1 cellular context compared by ENCODE assay signal in the genomic region with DNA sequence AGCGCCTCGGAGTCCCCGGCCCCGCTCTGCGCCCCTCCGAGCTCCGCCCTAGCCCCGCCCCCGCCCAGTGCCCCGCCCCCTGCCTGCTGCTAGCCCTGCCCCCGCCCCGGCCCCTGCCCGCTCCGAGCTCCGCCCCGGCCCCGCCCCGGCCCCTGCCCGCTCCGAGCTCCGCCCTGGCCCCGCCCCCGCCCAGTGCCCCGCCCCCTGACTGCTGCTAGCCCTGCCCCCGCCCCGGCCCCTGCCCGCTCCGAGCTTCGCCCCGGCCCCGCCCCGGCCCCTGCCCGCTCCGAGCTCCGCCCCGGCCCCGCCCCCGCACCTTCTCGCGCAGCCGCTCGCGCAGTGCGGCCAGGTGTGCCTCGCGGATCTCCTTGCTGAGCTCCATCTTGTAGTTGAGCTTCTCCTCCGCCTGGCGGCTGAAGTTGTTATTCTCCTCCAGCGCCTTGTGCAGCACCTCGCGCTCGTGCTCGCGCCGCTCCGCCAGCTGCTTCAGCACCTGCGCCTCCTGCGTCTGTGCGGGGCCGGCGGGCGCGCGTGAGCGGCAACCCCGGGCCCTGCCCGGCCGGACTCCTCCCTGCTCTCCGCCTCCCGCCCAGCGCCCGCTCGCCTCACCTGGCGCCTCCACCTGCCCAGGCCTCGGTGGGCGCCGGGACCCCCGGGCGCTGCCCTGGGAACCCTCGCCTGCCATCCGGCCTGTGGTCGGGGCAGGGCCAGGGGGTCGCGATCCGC.
A peak's percentile ranks its signal among the peaks of the same experiment; 100 is the strongest.
TF ChIP-seq lines count a peak whose summit lies in the region.

No MANE protein-coding gene starts in this region.

TF ChIP-seq in HepG2, 621 proteins besides CTCF, POLR2A, EP300 and RAD21 (continued from another document and continues in another):
- TF ChIP-seq, protein P1, sequence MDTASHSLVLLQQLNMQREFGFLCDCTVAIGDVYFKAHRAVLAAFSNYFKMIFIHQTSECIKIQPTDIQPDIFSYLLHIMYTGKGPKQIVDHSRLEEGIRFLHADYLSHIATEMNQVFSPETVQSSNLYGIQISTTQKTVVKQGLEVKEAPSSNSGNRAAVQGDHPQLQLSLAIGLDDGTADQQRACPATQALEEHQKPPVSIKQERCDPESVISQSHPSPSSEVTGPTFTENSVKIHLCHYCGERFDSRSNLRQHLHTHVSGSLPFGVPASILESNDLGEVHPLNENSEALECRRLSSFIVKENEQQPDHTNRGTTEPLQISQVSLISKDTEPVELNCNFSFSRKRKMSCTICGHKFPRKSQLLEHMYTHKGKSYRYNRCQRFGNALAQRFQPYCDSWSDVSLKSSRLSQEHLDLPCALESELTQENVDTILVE (CRISPR knock-in tag; IDR thresholded peaks at IDR 0.05), result peak; percentile 70; the same call in 1 of the 2 replicates
- TF ChIP-seq FOXC1 (CRISPR knock-in tag; IDR thresholded peaks at IDR 0.05; ENCODE audit: borderline replicate concordance) (peak; percentile 67; the same call in 1 of the 2 replicates), DMAP1 (CRISPR knock-in tag; IDR thresholded peaks at IDR 0.05) (peak; percentile 80), ZNF530 (CRISPR knock-in tag; IDR thresholded peaks at IDR 0.05; ENCODE audit: low read depth) (no peak), ZEB1 (IDR thresholded peaks at IDR 0.05; ENCODE audit: insufficient replicate concordance, low read depth) (peak; percentile 74), FOXA3 (CRISPR knock-in tag; IDR thresholded peaks at IDR 0.05) (peak; percentile 42), RXRB (CRISPR knock-in tag; IDR thresholded peaks at IDR 0.05; ENCODE audit: borderline replicate concordance) (0 out of 2 replicates have a peak, but pooled peaks have one; percentile 23), CBX5 (CRISPR knock-in tag; IDR thresholded peaks at IDR 0.05; ENCODE audit: borderline replicate concordance) (peak; percentile 87; the same call in 1 of the 2 replicates), ZSCAN21 (CRISPR knock-in tag; IDR thresholded peaks at IDR 0.05; ENCODE audit: borderline replicate concordance) (peak; percentile 71; the same call in 1 of the 2 replicates), ERF (CRISPR knock-in tag; IDR thresholded peaks at IDR 0.05) (peak; percentile 64; the same call in 1 of the 2 replicates), SP2 (CRISPR knock-in tag; IDR thresholded peaks at IDR 0.05) (0 out of 2 replicates have a peak, but pooled peaks have one; percentile 34), RARA (CRISPR knock-in tag; IDR thresholded peaks at IDR 0.05) (0 out of 2 replicates have a peak, but pooled peaks have one; percentile 28), KDM2A (CRISPR knock-in tag; IDR thresholded peaks at IDR 0.05; ENCODE audit: borderline replicate concordance, low read depth) (peak; percentile 86), KAT8 (CRISPR knock-in tag; IDR thresholded peaks at IDR 0.05) (peak; percentile 80), DNMT1 (CRISPR knock-in tag; IDR thresholded peaks at IDR 0.05) (peak; percentile 83; the same call in 1 of the 2 replicates), ZNF646 (CRISPR knock-in tag; IDR thresholded peaks at IDR 0.05) (0 out of 2 replicates have a peak, but pooled peaks have one; percentile 20), ZBTB21 (CRISPR knock-in tag; IDR thresholded peaks at IDR 0.05) (no peak), POGZ (CRISPR knock-in tag; IDR thresholded peaks at IDR 0.05) (0 out of 2 replicates have a peak, but pooled peaks have one; percentile 7), ZFP91 (CRISPR knock-in tag; IDR thresholded peaks at IDR 0.05; ENCODE audit: borderline replicate concordance) (peak; percentile 45), ZNF484 (CRISPR knock-in tag; IDR thresholded peaks at IDR 0.05; ENCODE audit: borderline replicate concordance, low read depth) (no peak), POLR2G (IDR thresholded peaks at IDR 0.05; ENCODE audit: low read depth, low read length) (peak; percentile 58; the same call in 1 of the 2 replicates), ESRRA (CRISPR knock-in tag; IDR thresholded peaks at IDR 0.05; ENCODE audit: low read depth) (no peak; the same call in 1 of the 2 replicates), ZNF737 (CRISPR knock-in tag; IDR thresholded peaks at IDR 0.05; ENCODE audit: borderline replicate concordance) (no peak), TBL1XR1 (IDR thresholded peaks at IDR 0.05; ENCODE audit: borderline replicate concordance, low read length, partially characterized antibody) (peak; percentile 19), DR1 (CRISPR knock-in tag; IDR thresholded peaks at IDR 0.05) (no peak), HOXA3 (CRISPR knock-in tag; IDR thresholded peaks at IDR 0.05) (peak; percentile 53), ZNF891 (CRISPR knock-in tag; IDR thresholded peaks at IDR 0.05) (peak; percentile 47; the same call in 1 of the 2 replicates), JUND (CRISPR knock-in tag; IDR thresholded peaks at IDR 0.05) (0 out of 2 replicates have a peak, but pooled peaks have one; percentile 27), HIVEP1 (CRISPR knock-in tag; IDR thresholded peaks at IDR 0.05) (no peak), GRHL1 (CRISPR knock-in tag; conservative IDR thresholded peaks at IDR 0.05) (no peak), PITX1 (CRISPR knock-in tag; IDR thresholded peaks at IDR 0.05) (peak; percentile 49), ZFX (CRISPR knock-in tag; IDR thresholded peaks at IDR 0.05; ENCODE audit: low read depth) (peak; percentile 88), ZNF766 (CRISPR knock-in tag; IDR thresholded peaks at IDR 0.05; ENCODE audit: borderline replicate concordance) (0 out of 2 replicates have a peak, but pooled peaks have one; percentile 28), ZNF580 (CRISPR knock-in tag; IDR thresholded peaks at IDR 0.05; ENCODE audit: borderline replicate concordance, low read depth) (peak; percentile 81; the same call in 1 of the 2 replicates), ZNF329 (CRISPR knock-in tag; IDR thresholded peaks at IDR 0.05; ENCODE audit: low read depth) (peak; percentile 72; the same call in 1 of the 2 replicates), ZBTB44 (CRISPR knock-in tag; IDR thresholded peaks at IDR 0.05) (0 out of 2 replicates have a peak, but pooled peaks have one; percentile 35), MXD4 (CRISPR knock-in tag; IDR thresholded peaks at IDR 0.05) (no peak; the same call in none of the 2 replicates)
- TF ChIP-seq, protein P2, sequence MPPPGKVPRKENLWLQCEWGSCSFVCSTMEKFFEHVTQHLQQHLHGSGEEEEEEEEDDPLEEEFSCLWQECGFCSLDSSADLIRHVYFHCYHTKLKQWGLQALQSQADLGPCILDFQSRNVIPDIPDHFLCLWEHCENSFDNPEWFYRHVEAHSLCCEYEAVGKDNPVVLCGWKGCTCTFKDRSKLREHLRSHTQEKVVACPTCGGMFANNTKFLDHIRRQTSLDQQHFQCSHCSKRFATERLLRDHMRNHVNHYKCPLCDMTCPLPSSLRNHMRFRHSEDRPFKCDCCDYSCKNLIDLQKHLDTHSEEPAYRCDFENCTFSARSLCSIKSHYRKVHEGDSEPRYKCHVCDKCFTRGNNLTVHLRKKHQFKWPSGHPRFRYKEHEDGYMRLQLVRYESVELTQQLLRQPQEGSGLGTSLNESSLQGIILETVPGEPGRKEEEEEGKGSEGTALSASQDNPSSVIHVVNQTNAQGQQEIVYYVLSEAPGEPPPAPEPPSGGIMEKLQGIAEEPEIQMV (CRISPR knock-in tag; IDR thresholded peaks at IDR 0.05; ENCODE audit: low read depth), result peak; percentile 53; the same call in 1 of the 2 replicates
